In genomic region chr12:81670759-81671158, GRCh38 we compare ENCODE assay signal across 40 cellular contexts.
"Had no signal": no experiment of that assay in that cellular context is flagged by ENCODE, and none has a peak within 500 bp of the region (broad histone marks: within the 10 kb centered on the region; RNA-seq: fewer than 3 reads in every experiment).

No MANE protein-coding gene starts in this region.

- H3K4me3 ChIP-seq: adrenal gland, ascending aorta, body of pancreas, breast epithelium, cardiac muscle cell had no signal

- FAIRE-seq: astrocyte, bronchial epithelial cell had no signal

- H3K27me3 ChIP-seq: adrenal gland, ascending aorta, body of pancreas, brain microvascular endothelial cell, breast epithelium, cardiac muscle cell had no signal

- H3K36me3 Mint-ChIP-seq: activated naive CD4-positive, alpha-beta T cell treated with anti-CD3 and anti-CD28 coated beads, Interleukin-2, amount 10 ng/mL, durations not matched to agents 7 days and 5 days; activated naive CD4-positive, alpha-beta T cell treated with anti-CD3 and anti-CD28 coated beads, Interleukin-2, amount 50 U/mL, for 24 hours; activated naive CD4-positive, alpha-beta T cell treated with anti-CD3 and anti-CD28 coated beads, Interleukin-2, amount 50 U/mL, for 72 hours; activated naive CD8-positive, alpha-beta T cell; activated naive CD8-positive, alpha-beta T cell treated with anti-CD3 and anti-CD28 coated beads for 36 hours; activated naive CD8-positive, alpha-beta T cell treated with anti-CD3 and anti-CD28 coated beads, Interleukin-2, amount 10 ng/mL, durations not matched to agents 7 days and 5 days; brain had no signal

- H3K9me3 ChIP-seq: adrenal gland, ascending aorta, body of pancreas, breast epithelium had no signal

- H3K9me3 Mint-ChIP-seq: activated naive CD4-positive, alpha-beta T cell treated with anti-CD3 and anti-CD28 coated beads for 36 hours; activated naive CD4-positive, alpha-beta T cell treated with anti-CD3 and anti-CD28 coated beads, Interleukin-2, amount 10 ng/mL, durations not matched to agents 7 days and 5 days; activated naive CD4-positive, alpha-beta T cell treated with anti-CD3 and anti-CD28 coated beads, Interleukin-2, amount 50 U/mL, for 24 hours; activated naive CD4-positive, alpha-beta T cell treated with anti-CD3 and anti-CD28 coated beads, Interleukin-2, amount 50 U/mL, for 72 hours; activated naive CD8-positive, alpha-beta T cell treated with anti-CD3 and anti-CD28 coated beads for 36 hours; activated naive CD8-positive, alpha-beta T cell treated with anti-CD3 and anti-CD28 coated beads, Interleukin-2, amount 10 ng/mL, durations not matched to agents 7 days and 5 days; activated naive CD8-positive, alpha-beta T cell treated with anti-CD3 and anti-CD28 coated beads, Interleukin-2, amount 50 U/mL, for 24 hours; activated T-cell treated with anti-CD3 and anti-CD28 coated beads, Interleukin-2, amount 50 U/mL, for 24 hours; activated T-cell treated with anti-CD3 and anti-CD28 coated beads, Interleukin-2, amount 50 U/mL, for 4 hours; activated T-helper 1 cell treated with anti-CD3 and anti-CD28 coated beads, Interleukin-12 subunit alpha, Interleukin-12 subunit beta, Interleukin-2, Interleukin-4 antibody, amounts not matched to agents 30 ng/mL and 10 ng/mL and 1 ng/mL, durations not matched to agents 14 hours and 24 hours and 36 hours; activated T-helper 17 cell treated with anti-CD3 and anti-CD28 coated beads, Interleukin-2, amount 50 U/mL, for 72 hours; activated T-helper 2 cell treated with anti-CD3 and anti-CD28 coated beads, Interferon-gamma antibody, Interleukin-2, Interleukin-4, amounts not matched to agents 10 μg/mL and 5 μg/mL and 100 μg/mL, durations not matched to agents 14 hours and 24 hours and 36 hours had no signal

- H3K36me3 ChIP-seq: adrenal gland, ascending aorta, brain microvascular endothelial cell, breast epithelium, cardiac muscle cell had no signal

- H3K4me1 Mint-ChIP-seq: activated naive CD4-positive, alpha-beta T cell treated with anti-CD3 and anti-CD28 coated beads, Interleukin-2, amount 10 ng/mL, durations not matched to agents 7 days and 5 days; activated naive CD8-positive, alpha-beta T cell treated with anti-CD3 and anti-CD28 coated beads, Interleukin-2, amount 10 ng/mL, durations not matched to agents 7 days and 5 days; central memory CD8-positive, alpha-beta T cell had no signal

- H3K27ac Mint-ChIP-seq: activated naive CD4-positive, alpha-beta T cell treated with anti-CD3 and anti-CD28 coated beads for 36 hours; activated naive CD4-positive, alpha-beta T cell treated with anti-CD3 and anti-CD28 coated beads, Interleukin-2, amount 10 ng/mL, durations not matched to agents 7 days and 5 days; activated naive CD4-positive, alpha-beta T cell treated with anti-CD3 and anti-CD28 coated beads, Interleukin-2, amount 50 U/mL, for 24 hours; activated naive CD4-positive, alpha-beta T cell treated with anti-CD3 and anti-CD28 coated beads, Interleukin-2, amount 50 U/mL, for 72 hours; activated naive CD8-positive, alpha-beta T cell; activated naive CD8-positive, alpha-beta T cell treated with anti-CD3 and anti-CD28 coated beads for 36 hours; activated naive CD8-positive, alpha-beta T cell treated with anti-CD3 and anti-CD28 coated beads, Interleukin-2, amount 10 ng/mL, durations not matched to agents 7 days and 5 days; activated naive CD8-positive, alpha-beta T cell treated with anti-CD3 and anti-CD28 coated beads, Interleukin-2, amount 50 U/mL, for 24 hours; activated T-cell treated with anti-CD3 and anti-CD28 coated beads, Interleukin-2, amount 50 U/mL, for 24 hours; activated T-cell treated with anti-CD3 and anti-CD28 coated beads, Interleukin-2, amount 50 U/mL, for 72 hours; activated T-helper 1 cell treated with anti-CD3 and anti-CD28 coated beads, Interleukin-12 subunit alpha, Interleukin-12 subunit beta, Interleukin-2, Interleukin-4 antibody, amounts not matched to agents 30 ng/mL and 10 ng/mL and 1 ng/mL, durations not matched to agents 14 hours and 24 hours and 36 hours; activated T-helper 17 cell treated with anti-CD3 and anti-CD28 coated beads, Interleukin-2, amount 50 U/mL, for 72 hours; activated T-helper 2 cell treated with anti-CD3 and anti-CD28 coated beads, Interferon-gamma antibody, Interleukin-2, Interleukin-4, amounts not matched to agents 10 μg/mL and 5 μg/mL and 100 μg/mL, durations not matched to agents 14 hours and 24 hours and 36 hours; brain had no signal

- ATAC-seq: activated naive CD4-positive, alpha-beta T cell treated with anti-CD3 and anti-CD28 coated beads, Interleukin-2, amount 50 U/mL, for 72 hours; activated naive CD8-positive, alpha-beta T cell treated with anti-CD3 and anti-CD28 coated beads, Interleukin-2, amount 50 U/mL, for 24 hours; activated T-cell treated with anti-CD3 and anti-CD28 coated beads, Interleukin-2, amount 50 U/mL, for 4 hours; activated T-cell treated with anti-CD3 and anti-CD28 coated beads, Interleukin-2, amount 50 U/mL, for 72 hours; activated T-helper 17 cell treated with anti-CD3 and anti-CD28 coated beads, Interleukin-2, amount 50 U/mL, for 72 hours; body of pancreas had no signal

- H3K27ac ChIP-seq: adrenal gland, ascending aorta, body of pancreas, brain microvascular endothelial cell, breast epithelium, cardiac muscle cell had no signal

- H3K4me3 Mint-ChIP-seq: activated naive CD4-positive, alpha-beta T cell treated with anti-CD3 and anti-CD28 coated beads for 36 hours; activated naive CD4-positive, alpha-beta T cell treated with anti-CD3 and anti-CD28 coated beads, Interleukin-2, amount 10 ng/mL, durations not matched to agents 7 days and 5 days; activated naive CD4-positive, alpha-beta T cell treated with anti-CD3 and anti-CD28 coated beads, Interleukin-2, amount 50 U/mL, for 24 hours; activated naive CD8-positive, alpha-beta T cell; activated naive CD8-positive, alpha-beta T cell treated with anti-CD3 and anti-CD28 coated beads for 36 hours; activated naive CD8-positive, alpha-beta T cell treated with anti-CD3 and anti-CD28 coated beads, Interleukin-2, amount 10 ng/mL, durations not matched to agents 7 days and 5 days; activated naive CD8-positive, alpha-beta T cell treated with anti-CD3 and anti-CD28 coated beads, Interleukin-2, amount 50 U/mL, for 24 hours; activated T-cell treated with anti-CD3 and anti-CD28 coated beads, Interleukin-2, amount 50 U/mL, for 24 hours; activated T-cell treated with anti-CD3 and anti-CD28 coated beads, Interleukin-2, amount 50 U/mL, for 4 hours; activated T-cell treated with anti-CD3 and anti-CD28 coated beads, Interleukin-2, amount 50 U/mL, for 72 hours; activated T-helper 1 cell treated with anti-CD3 and anti-CD28 coated beads, Interleukin-12 subunit alpha, Interleukin-12 subunit beta, Interleukin-2, Interleukin-4 antibody, amounts not matched to agents 30 ng/mL and 10 ng/mL and 1 ng/mL, durations not matched to agents 14 hours and 24 hours and 36 hours; activated T-helper 17 cell treated with anti-CD3 and anti-CD28 coated beads, Interleukin-2, amount 50 U/mL, for 72 hours; brain; central memory CD8-positive, alpha-beta T cell had no signal

- H3K27me3 Mint-ChIP-seq: activated naive CD4-positive, alpha-beta T cell treated with anti-CD3 and anti-CD28 coated beads, Interleukin-2, amount 10 ng/mL, durations not matched to agents 7 days and 5 days; activated naive CD4-positive, alpha-beta T cell treated with anti-CD3 and anti-CD28 coated beads, Interleukin-2, amount 50 U/mL, for 24 hours; activated naive CD8-positive, alpha-beta T cell treated with anti-CD3 and anti-CD28 coated beads, Interleukin-2, amount 10 ng/mL, durations not matched to agents 7 days and 5 days; activated T-helper 17 cell treated with anti-CD3 and anti-CD28 coated beads, Interleukin-2, amount 50 U/mL, for 72 hours; brain; central memory CD8-positive, alpha-beta T cell had no signal

- DNase-seq: activated effector memory CD4-positive, alpha-beta T cell treated with anti-CD3 and anti-CD28 coated beads, Interleukin-2, amount 50 U/mL, for 16 hours; activated effector memory CD4-positive, alpha-beta T cell treated with Interleukin-2 at 50 U/mL for 16 hours; activated gamma-delta T cell; activated gamma-delta T cell treated with Interleukin-2 at 50 U/mL for 16 hours; activated naive CD4-positive, alpha-beta T cell; activated naive CD4-positive, alpha-beta T cell treated with anti-CD3 and anti-CD28 coated beads for 36 hours; activated naive CD4-positive, alpha-beta T cell treated with anti-CD3 and anti-CD28 coated beads, Interleukin-2, amount 10 ng/mL, durations not matched to agents 7 days and 5 days; activated naive CD4-positive, alpha-beta T cell treated with anti-CD3 and anti-CD28 coated beads, Interleukin-2, amount 50 U/mL, for 16 hours; activated naive CD4-positive, alpha-beta T cell treated with Interleukin-2 at 50 U/mL for 16 hours; activated naive CD8-positive, alpha-beta T cell treated with anti-CD3 and anti-CD28 coated beads for 36 hours; activated naive CD8-positive, alpha-beta T cell treated with anti-CD3 and anti-CD28 coated beads, Interleukin-2, amount 10 ng/mL, durations not matched to agents 7 days and 5 days; activated naive CD8-positive, alpha-beta T cell treated with anti-CD3 and anti-CD28 coated beads, Interleukin-2, amount 50 U/mL, for 24 hours; activated T-cell treated with anti-CD3 and anti-CD28 coated beads, Interleukin-2, amount 50 U/mL, for 1 hour; activated T-cell treated with anti-CD3 and anti-CD28 coated beads, Interleukin-2, amount 50 U/mL, for 24 hours; activated T-cell treated with anti-CD3 and anti-CD28 coated beads, Interleukin-2, amount 50 U/mL, for 4 hours; activated T-cell treated with anti-CD3 and anti-CD28 coated beads, Interleukin-2, amount 50 U/mL, for 48 hours; activated T-cell treated with anti-CD3 and anti-CD28 coated beads, Interleukin-2, amount 50 U/mL, for 72 hours; adrenal gland; amniotic stem cell; amygdala; anterior cingulate cortex; aorta; body of pancreas; brain microvascular endothelial cell; caudate nucleus; central memory CD4-positive, alpha-beta T cell; cerebellar nuclear complex had no signal

- H3K4me1 ChIP-seq: adrenal gland, body of pancreas, breast epithelium had no signal
